In genomic region chr15:62730825-62731224, GRCh38 we compare ENCODE assay signal across 38 cellular contexts.
"Had no signal": no experiment of that assay in that cellular context is flagged by ENCODE, and none has a peak within 500 bp of the region (broad histone marks: within the 10 kb centered on the region; RNA-seq: fewer than 3 reads in every experiment).

No MANE protein-coding gene starts in this region.

- H3K36me3 ChIP-seq: adrenal gland, brain microvascular endothelial cell, breast epithelium, cardiac muscle cell had no signal

- H3K27me3 ChIP-seq: adrenal gland, ascending aorta, body of pancreas, brain microvascular endothelial cell, breast epithelium, cardiac muscle cell had no signal

- H3K9me3 ChIP-seq: adrenal gland, ascending aorta, body of pancreas, breast epithelium had no signal

- H3K27me3 Mint-ChIP-seq: activated naive CD4-positive, alpha-beta T cell treated with anti-CD3 and anti-CD28 coated beads, Interleukin-2, amount 10 ng/mL, durations not matched to agents 7 days and 5 days; activated naive CD8-positive, alpha-beta T cell; activated naive CD8-positive, alpha-beta T cell treated with anti-CD3 and anti-CD28 coated beads for 36 hours had no signal

- H3K4me1 ChIP-seq: adrenal gland, ascending aorta, body of pancreas, breast epithelium had no signal

- ATAC-seq: activated naive CD4-positive, alpha-beta T cell treated with anti-CD3 and anti-CD28 coated beads, Interleukin-2, amount 50 U/mL, for 72 hours; activated naive CD8-positive, alpha-beta T cell treated with anti-CD3 and anti-CD28 coated beads, Interleukin-2, amount 50 U/mL, for 24 hours; activated T-cell treated with anti-CD3 and anti-CD28 coated beads, Interleukin-2, amount 50 U/mL, for 4 hours; activated T-cell treated with anti-CD3 and anti-CD28 coated beads, Interleukin-2, amount 50 U/mL, for 72 hours; activated T-helper 17 cell treated with anti-CD3 and anti-CD28 coated beads, Interleukin-2, amount 50 U/mL, for 72 hours; body of pancreas had no signal

- H3K4me1 Mint-ChIP-seq: activated naive CD4-positive, alpha-beta T cell treated with anti-CD3 and anti-CD28 coated beads, Interleukin-2, amount 10 ng/mL, durations not matched to agents 7 days and 5 days; activated naive CD4-positive, alpha-beta T cell treated with anti-CD3 and anti-CD28 coated beads, Interleukin-2, amount 50 U/mL, for 24 hours; activated naive CD8-positive, alpha-beta T cell treated with anti-CD3 and anti-CD28 coated beads for 36 hours; activated naive CD8-positive, alpha-beta T cell treated with anti-CD3 and anti-CD28 coated beads, Interleukin-2, amount 10 ng/mL, durations not matched to agents 7 days and 5 days; activated naive CD8-positive, alpha-beta T cell treated with anti-CD3 and anti-CD28 coated beads, Interleukin-2, amount 50 U/mL, for 24 hours; activated T-helper 17 cell treated with anti-CD3 and anti-CD28 coated beads, Interleukin-2, amount 50 U/mL, for 72 hours; central memory CD8-positive, alpha-beta T cell had no signal

- H3K4me3 Mint-ChIP-seq: activated naive CD4-positive, alpha-beta T cell treated with anti-CD3 and anti-CD28 coated beads for 36 hours; activated naive CD4-positive, alpha-beta T cell treated with anti-CD3 and anti-CD28 coated beads, Interleukin-2, amount 10 ng/mL, durations not matched to agents 7 days and 5 days; activated naive CD4-positive, alpha-beta T cell treated with anti-CD3 and anti-CD28 coated beads, Interleukin-2, amount 50 U/mL, for 24 hours; activated naive CD8-positive, alpha-beta T cell; activated naive CD8-positive, alpha-beta T cell treated with anti-CD3 and anti-CD28 coated beads for 36 hours; activated naive CD8-positive, alpha-beta T cell treated with anti-CD3 and anti-CD28 coated beads, Interleukin-2, amount 10 ng/mL, durations not matched to agents 7 days and 5 days; activated naive CD8-positive, alpha-beta T cell treated with anti-CD3 and anti-CD28 coated beads, Interleukin-2, amount 50 U/mL, for 24 hours; activated T-cell treated with anti-CD3 and anti-CD28 coated beads, Interleukin-2, amount 50 U/mL, for 24 hours; activated T-cell treated with anti-CD3 and anti-CD28 coated beads, Interleukin-2, amount 50 U/mL, for 4 hours; activated T-cell treated with anti-CD3 and anti-CD28 coated beads, Interleukin-2, amount 50 U/mL, for 72 hours; activated T-helper 1 cell treated with anti-CD3 and anti-CD28 coated beads, Interleukin-12 subunit alpha, Interleukin-12 subunit beta, Interleukin-2, Interleukin-4 antibody, amounts not matched to agents 30 ng/mL and 10 ng/mL and 1 ng/mL, durations not matched to agents 14 hours and 24 hours and 36 hours; activated T-helper 17 cell treated with anti-CD3 and anti-CD28 coated beads, Interleukin-2, amount 50 U/mL, for 72 hours; brain; central memory CD8-positive, alpha-beta T cell had no signal

- H3K4me3 ChIP-seq: adrenal gland, ascending aorta, body of pancreas, breast epithelium, cardiac muscle cell had no signal

- H3K27ac Mint-ChIP-seq: activated naive CD4-positive, alpha-beta T cell treated with anti-CD3 and anti-CD28 coated beads for 36 hours; activated naive CD4-positive, alpha-beta T cell treated with anti-CD3 and anti-CD28 coated beads, Interleukin-2, amount 10 ng/mL, durations not matched to agents 7 days and 5 days; activated naive CD4-positive, alpha-beta T cell treated with anti-CD3 and anti-CD28 coated beads, Interleukin-2, amount 50 U/mL, for 24 hours; activated naive CD4-positive, alpha-beta T cell treated with anti-CD3 and anti-CD28 coated beads, Interleukin-2, amount 50 U/mL, for 72 hours; activated naive CD8-positive, alpha-beta T cell; activated naive CD8-positive, alpha-beta T cell treated with anti-CD3 and anti-CD28 coated beads for 36 hours; activated naive CD8-positive, alpha-beta T cell treated with anti-CD3 and anti-CD28 coated beads, Interleukin-2, amount 10 ng/mL, durations not matched to agents 7 days and 5 days; activated naive CD8-positive, alpha-beta T cell treated with anti-CD3 and anti-CD28 coated beads, Interleukin-2, amount 50 U/mL, for 24 hours; activated T-cell treated with anti-CD3 and anti-CD28 coated beads, Interleukin-2, amount 50 U/mL, for 24 hours; activated T-cell treated with anti-CD3 and anti-CD28 coated beads, Interleukin-2, amount 50 U/mL, for 72 hours; activated T-helper 1 cell treated with anti-CD3 and anti-CD28 coated beads, Interleukin-12 subunit alpha, Interleukin-12 subunit beta, Interleukin-2, Interleukin-4 antibody, amounts not matched to agents 30 ng/mL and 10 ng/mL and 1 ng/mL, durations not matched to agents 14 hours and 24 hours and 36 hours; activated T-helper 17 cell treated with anti-CD3 and anti-CD28 coated beads, Interleukin-2, amount 50 U/mL, for 72 hours; activated T-helper 2 cell treated with anti-CD3 and anti-CD28 coated beads, Interferon-gamma antibody, Interleukin-2, Interleukin-4, amounts not matched to agents 10 μg/mL and 5 μg/mL and 100 μg/mL, durations not matched to agents 14 hours and 24 hours and 36 hours; brain had no signal

- H3K36me3 Mint-ChIP-seq: activated naive CD4-positive, alpha-beta T cell treated with anti-CD3 and anti-CD28 coated beads, Interleukin-2, amount 10 ng/mL, durations not matched to agents 7 days and 5 days; activated naive CD4-positive, alpha-beta T cell treated with anti-CD3 and anti-CD28 coated beads, Interleukin-2, amount 50 U/mL, for 24 hours; activated naive CD8-positive, alpha-beta T cell treated with anti-CD3 and anti-CD28 coated beads, Interleukin-2, amount 10 ng/mL, durations not matched to agents 7 days and 5 days had no signal

- DNase-seq: activated effector memory CD4-positive, alpha-beta T cell treated with anti-CD3 and anti-CD28 coated beads, Interleukin-2, amount 50 U/mL, for 16 hours; activated effector memory CD4-positive, alpha-beta T cell treated with Interleukin-2 at 50 U/mL for 16 hours; activated gamma-delta T cell; activated gamma-delta T cell treated with Interleukin-2 at 50 U/mL for 16 hours; activated naive CD4-positive, alpha-beta T cell; activated naive CD4-positive, alpha-beta T cell treated with anti-CD3 and anti-CD28 coated beads for 36 hours; activated naive CD4-positive, alpha-beta T cell treated with anti-CD3 and anti-CD28 coated beads, Interleukin-2, amount 10 ng/mL, durations not matched to agents 7 days and 5 days; activated naive CD4-positive, alpha-beta T cell treated with anti-CD3 and anti-CD28 coated beads, Interleukin-2, amount 50 U/mL, for 16 hours; activated naive CD4-positive, alpha-beta T cell treated with Interleukin-2 at 50 U/mL for 16 hours; activated naive CD8-positive, alpha-beta T cell treated with anti-CD3 and anti-CD28 coated beads for 36 hours; activated naive CD8-positive, alpha-beta T cell treated with anti-CD3 and anti-CD28 coated beads, Interleukin-2, amount 10 ng/mL, durations not matched to agents 7 days and 5 days; activated naive CD8-positive, alpha-beta T cell treated with anti-CD3 and anti-CD28 coated beads, Interleukin-2, amount 50 U/mL, for 24 hours; activated T-cell treated with anti-CD3 and anti-CD28 coated beads, Interleukin-2, amount 50 U/mL, for 1 hour; activated T-cell treated with anti-CD3 and anti-CD28 coated beads, Interleukin-2, amount 50 U/mL, for 24 hours; activated T-cell treated with anti-CD3 and anti-CD28 coated beads, Interleukin-2, amount 50 U/mL, for 4 hours; activated T-cell treated with anti-CD3 and anti-CD28 coated beads, Interleukin-2, amount 50 U/mL, for 48 hours; activated T-cell treated with anti-CD3 and anti-CD28 coated beads, Interleukin-2, amount 50 U/mL, for 72 hours; adrenal gland; amniotic stem cell; amygdala; anterior cingulate cortex; aorta; body of pancreas; brain microvascular endothelial cell; caudate nucleus; central memory CD4-positive, alpha-beta T cell; cerebellar nuclear complex had no signal

- H3K27ac ChIP-seq: adrenal gland, ascending aorta, body of pancreas, brain microvascular endothelial cell, breast epithelium, cardiac muscle cell had no signal
